In genomic region chr16:20531795-20532194, GRCh38 we compare ENCODE assay signal across 4 cellular contexts. TPM values are rescaled to one million over a fixed set of nuclear protein-coding genes. Genes with fewer than 3 reads are reported as not detected.
"Had no signal": no experiment of that assay in that cellular context is flagged by ENCODE, and none has a peak within 500 bp of the region (broad histone marks: within the 10 kb centered on the region; RNA-seq: fewer than 3 reads in every experiment).

No MANE protein-coding gene starts in this region.

RNA-seq across cellular contexts. Expression of gene ACSM2B, which starts 44.4 kb away (rescaled TPM):
- total RNA-seq: LHCN-M2, M059J, MCF 10A, NCI-H460 had no signal
